18 cellular contexts compared by ENCODE assay signal in the genomic region with DNA sequence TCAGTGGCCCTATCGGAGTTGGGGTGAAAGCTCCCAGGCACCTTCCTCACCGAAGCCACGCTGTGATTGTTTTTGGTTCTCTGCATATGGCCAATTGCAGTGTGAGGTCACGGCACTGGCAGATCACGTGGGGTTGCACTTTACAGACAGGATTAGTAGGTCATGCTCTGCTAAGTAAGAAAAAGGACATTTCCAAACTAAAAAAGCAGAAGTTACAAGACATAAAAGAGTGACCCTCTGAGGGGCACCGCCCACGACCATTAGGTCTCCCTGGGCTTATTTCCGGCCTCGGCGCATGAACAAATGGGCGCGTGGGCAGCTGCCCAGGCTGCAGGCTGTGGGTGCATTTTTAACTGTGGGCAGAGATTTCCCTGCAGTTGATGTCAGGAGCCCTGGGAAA. TPM values are rescaled to one million over a fixed set of nuclear protein-coding genes. Genes with fewer than 3 reads are reported as not detected.
DNase-seq lines count a peak whose midpoint lies in the region; ATAC-seq and TF ChIP-seq lines count a peak whose summit lies in the region.
"Had no signal": no experiment of that assay in that cellular context is flagged by ENCODE, and none has a peak within 500 bp of the region (broad histone marks: within the 10 kb centered on the region; RNA-seq: fewer than 3 reads in every experiment).

No MANE protein-coding gene starts in this region.

- no peaks in the 10 kb centered on the region for H3K36me3 Mint-ChIP-seq in naive thymus-derived CD4-positive, alpha-beta T cell
- H3K36me3 Mint-ChIP-seq in WTC11 = no peaks in the 10 kb centered on the region
- H3K36me3 Mint-ChIP-seq: immature natural killer cell; stimulated activated effector memory CD8-positive, alpha-beta T cell treated with anti-CD3 and anti-CD28 coated beads, Interleukin-12 subunit alpha, Interleukin-12 subunit beta, amount 100 ng/mL, for 72 hours had no signal

- H3K4me3 ChIP-seq in naive thymus-derived CD4-positive, alpha-beta T cell (ENCODE audit: low read length) = no peak overlapping the region
- H3K4me3 ChIP-seq: body of pancreas had no signal

- no peak overlapping the region for H3K27ac ChIP-seq in naive thymus-derived CD4-positive, alpha-beta T cell (ENCODE audit: low read depth, low read length)
- H3K27ac ChIP-seq: body of pancreas had no signal

- H3K9me3 ChIP-seq in naive thymus-derived CD4-positive, alpha-beta T cell (ENCODE audit: control insufficient read depth in 2 of 3, low read length in 3 of 3) = no peaks in the 10 kb centered on the region
- H3K9me3 ChIP-seq: body of pancreas had no signal

- no peaks in the 10 kb centered on the region for H3K4me1 ChIP-seq in naive thymus-derived CD4-positive, alpha-beta T cell (ENCODE audit: control insufficient read depth in 2 of 2, insufficient read depth in 2 of 2, low read length in 2 of 2)

- H3K9me3 Mint-ChIP-seq in naive thymus-derived CD4-positive, alpha-beta T cell = no peaks in the 10 kb centered on the region
- no peaks in the 10 kb centered on the region for H3K9me3 Mint-ChIP-seq in WTC11
- H3K9me3 Mint-ChIP-seq: immature natural killer cell; stimulated activated effector memory CD8-positive, alpha-beta T cell treated with anti-CD3 and anti-CD28 coated beads, Interleukin-12 subunit alpha, Interleukin-12 subunit beta, amount 100 ng/mL, for 72 hours had no signal

- POLR2A ChIA-PET in GM10248 (lab: Yijun Ruan, JAX) (no interaction called here), WTC11 (lab: Charles Lee) (no interaction called here)
- POLR2A ChIA-PET in naive thymus-derived CD4-positive, alpha-beta T cell (lab: Charles Lee) = no interaction called here

- no peak overlapping the region for H3K27ac Mint-ChIP-seq in naive thymus-derived CD4-positive, alpha-beta T cell
- H3K27ac Mint-ChIP-seq in WTC11 = no peak overlapping the region
- H3K27ac Mint-ChIP-seq: activated CD8-positive, alpha-beta T cell treated with anti-CD3 and anti-CD28 coated beads, Interleukin-2, amount 10 ng/mL, durations not matched to agents 7 days and 5 days; immature natural killer cell; stimulated activated effector memory CD8-positive, alpha-beta T cell treated with anti-CD3 and anti-CD28 coated beads, Interleukin-12 subunit alpha, Interleukin-12 subunit beta, amount 100 ng/mL, for 72 hours had no signal

- no peaks in the 10 kb centered on the region for H3K36me3 ChIP-seq in naive thymus-derived CD4-positive, alpha-beta T cell (ENCODE audit: control insufficient read depth in 2 of 3, insufficient read depth in 3 of 3, low read length in 3 of 3)

- ATAC-seq in HG02759 (IDR thresholded peaks at IDR 0.05; ENCODE audit: unreplicated experiment) = peak; percentile 39
- ATAC-seq in naive thymus-derived CD4-positive, alpha-beta T cell = peak; percentile 28
- no peak for ATAC-seq in WTC11
- ATAC-seq: activated CD8-positive, alpha-beta T cell treated with anti-CD3 and anti-CD28 coated beads, Interleukin-2, amount 10 ng/mL, durations not matched to agents 7 days and 5 days; body of pancreas; stimulated activated effector memory CD8-positive, alpha-beta T cell treated with anti-CD3 and anti-CD28 coated beads, Interleukin-12 subunit alpha, Interleukin-12 subunit beta, amount 100 ng/mL, for 72 hours had no signal

- DNase-seq in GM10248 (ENCODE audit: extremely low spot score) = peak; percentile 47
- peak; percentile 33 for DNase-seq in OCI-M1 (lab: John Stamatoyannopoulos, UW)
- no peak for DNase-seq in naive thymus-derived CD4-positive, alpha-beta T cell
- no peak for DNase-seq in HuH-7.5 (ENCODE audit: low spot score)
- no peak for DNase-seq in NCI-H1930 (lab: John Stamatoyannopoulos, UW)
- no peak for DNase-seq in DMS79 (lab: John Stamatoyannopoulos, UW)
- no peak for DNase-seq in WTC11 (ENCODE audit: low spot score)
- DNase-seq: activated CD8-positive, alpha-beta T cell treated with anti-CD3 and anti-CD28 coated beads, Interleukin-2, amount 10 ng/mL, durations not matched to agents 7 days and 5 days; AML-193; body of pancreas; DND-41; foreskin melanocyte; immature natural killer cell; NCI-H146; NCI-H510A; stimulated activated CD4-positive, alpha-beta T cell treated with anti-CD3 and anti-CD28 coated beads, Interleukin-4, amount 100 ng/mL, for 24 hours had no signal

- H3K27me3 ChIP-seq in naive thymus-derived CD4-positive, alpha-beta T cell (ENCODE audit: control insufficient read depth in 2 of 2, insufficient read depth in 2 of 2, low read length in 2 of 2) = no peaks in the 10 kb centered on the region
- H3K27me3 ChIP-seq: body of pancreas had no signal

- peaks cover 0 to 16% (median 3%) of the 10 kb centered on the region in 7 donors for H3K4me1 Mint-ChIP-seq in naive thymus-derived CD4-positive, alpha-beta T cell
- peaks cover 56% of the 10 kb centered on the region for H3K4me1 Mint-ChIP-seq in WTC11

- no peak for TF ChIP-seq CTCF in GM10248 (IDR thresholded peaks at IDR 0.05; ENCODE audit: control extremely low read depth, extremely low read depth, low read depth, missing control alignments)
- TF ChIP-seq CTCF in WTC11 (IDR thresholded peaks at IDR 0.05) = no peak

- H3K27me3 Mint-ChIP-seq in naive thymus-derived CD4-positive, alpha-beta T cell = peaks cover 2 to 16% (median 6%) of the 10 kb centered on the region in 5 donors
- H3K27me3 Mint-ChIP-seq in WTC11 (ENCODE audit: low read depth) = peaks cover 3% of the 10 kb centered on the region; the same call in 1 of the 2 replicates

- intact Hi-C loops in naive thymus-derived CD4-positive, alpha-beta T cell (cut with micrococcal nuclease) = no loop called here

- CTCF ChIA-PET in GM10248 (lab: Yijun Ruan, JAX) (no interaction called here), WTC11 (lab: Charles Lee) (no interaction called here)
- CTCF ChIA-PET in naive thymus-derived CD4-positive, alpha-beta T cell (lab: Charles Lee) = no interaction called here

- H3K4me3 Mint-ChIP-seq in naive thymus-derived CD4-positive, alpha-beta T cell = no peak overlapping the region
- no peak overlapping the region for H3K4me3 Mint-ChIP-seq in WTC11
- H3K4me3 Mint-ChIP-seq: activated CD8-positive, alpha-beta T cell treated with anti-CD3 and anti-CD28 coated beads, Interleukin-2, amount 10 ng/mL, durations not matched to agents 7 days and 5 days; immature natural killer cell; stimulated activated effector memory CD8-positive, alpha-beta T cell treated with anti-CD3 and anti-CD28 coated beads, Interleukin-12 subunit alpha, Interleukin-12 subunit beta, amount 100 ng/mL, for 72 hours had no signal

TF ChIP-seq in WTC11, 78 proteins besides CTCF, POLR2A, EP300 and RAD21:
- no peak for TF ChIP-seq TEAD4 (CRISPR knock-in tag; IDR thresholded peaks at IDR 0.05)
- no peak for TF ChIP-seq MYBL2 (CRISPR knock-in tag; IDR thresholded peaks at IDR 0.05)
- no peak for TF ChIP-seq ATF1 (CRISPR knock-in tag; IDR thresholded peaks at IDR 0.05)
- no peak for TF ChIP-seq CREM (CRISPR knock-in tag; IDR thresholded peaks at IDR 0.05)
- TF ChIP-seq, protein P1, sequence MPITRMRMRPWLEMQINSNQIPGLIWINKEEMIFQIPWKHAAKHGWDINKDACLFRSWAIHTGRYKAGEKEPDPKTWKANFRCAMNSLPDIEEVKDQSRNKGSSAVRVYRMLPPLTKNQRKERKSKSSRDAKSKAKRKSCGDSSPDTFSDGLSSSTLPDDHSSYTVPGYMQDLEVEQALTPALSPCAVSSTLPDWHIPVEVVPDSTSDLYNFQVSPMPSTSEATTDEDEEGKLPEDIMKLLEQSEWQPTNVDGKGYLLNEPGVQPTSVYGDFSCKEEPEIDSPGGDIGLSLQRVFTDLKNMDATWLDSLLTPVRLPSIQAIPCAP (CRISPR knock-in tag; IDR thresholded peaks at IDR 0.05) = no peak

RNA-seq across cellular contexts. Expression of a gene that starts 2.0 kb away (rescaled TPM):
- total RNA-seq in naive thymus-derived CD4-positive, alpha-beta T cell = not detected
- under 1 TPM in 1 of 2 donors, not detected in 1; 0.12 TPM for polyA plus RNA-seq in naive thymus-derived CD4-positive, alpha-beta T cell
- 0.16 TPM in 1 of 3 replicates, not detected in the others for total RNA-seq in WTC11 (2021)
- total RNA-seq: activated CD8-positive, alpha-beta T cell treated with anti-CD3 and anti-CD28 coated beads, Interleukin-2, amount 10 ng/mL, durations not matched to agents 7 days and 5 days had no signal
- polyA plus RNA-seq: immature natural killer cell had no signal

RNA-seq across cellular contexts. Expression of a gene that starts 35.2 kb away (rescaled TPM):
- not detected for total RNA-seq in naive thymus-derived CD4-positive, alpha-beta T cell
- polyA plus RNA-seq in naive thymus-derived CD4-positive, alpha-beta T cell = not detected
- total RNA-seq in WTC11 (2021) = 0.64 to 1.0 TPM (median 1.0 TPM) in 3 replicates
- total RNA-seq: activated CD8-positive, alpha-beta T cell treated with anti-CD3 and anti-CD28 coated beads, Interleukin-2, amount 10 ng/mL, durations not matched to agents 7 days and 5 days had no signal
- polyA plus RNA-seq: immature natural killer cell had no signal

Comparison
In these comparisons a context has a peak if more than half of its experiments do, and no peak if none do; other contexts are left out.
1. DNase-seq: peak in GM10248 (single experiment) and OCI-M1 (single experiment); none in naive thymus-derived CD4-positive, alpha-beta T cell (0 of 9), HuH-7.5 (single experiment), NCI-H1930 (0 of 2), DMS79 (single experiment) and WTC11 (single experiment).